ENCODE assay signal across 2 cellular contexts in genomic region chr14:23058654-23059504, GRCh38.
TF ChIP-seq lines count a peak whose summit lies in the region.

No MANE protein-coding gene starts in this region.

TF ChIP-seq in HCT116, 20 proteins besides CTCF, POLR2A, EP300 and RAD21:
- no peak for TF ChIP-seq JUND (IDR thresholded peaks at IDR 0.05)
- TF ChIP-seq CEBPB (IDR thresholded peaks at IDR 0.05; ENCODE audit: low read depth): no peak
- no peak for TF ChIP-seq ZBTB33 (IDR thresholded peaks at IDR 0.05; ENCODE audit: extremely low read depth, insufficient replicate concordance, low read length)
- no peak for TF ChIP-seq ZNF274 (IDR thresholded peaks at IDR 0.05; ENCODE audit: low read depth, low read length)
- TF ChIP-seq EGR1 (IDR thresholded peaks at IDR 0.05; ENCODE audit: low read depth): no peak
- TF ChIP-seq, protein P1, sequence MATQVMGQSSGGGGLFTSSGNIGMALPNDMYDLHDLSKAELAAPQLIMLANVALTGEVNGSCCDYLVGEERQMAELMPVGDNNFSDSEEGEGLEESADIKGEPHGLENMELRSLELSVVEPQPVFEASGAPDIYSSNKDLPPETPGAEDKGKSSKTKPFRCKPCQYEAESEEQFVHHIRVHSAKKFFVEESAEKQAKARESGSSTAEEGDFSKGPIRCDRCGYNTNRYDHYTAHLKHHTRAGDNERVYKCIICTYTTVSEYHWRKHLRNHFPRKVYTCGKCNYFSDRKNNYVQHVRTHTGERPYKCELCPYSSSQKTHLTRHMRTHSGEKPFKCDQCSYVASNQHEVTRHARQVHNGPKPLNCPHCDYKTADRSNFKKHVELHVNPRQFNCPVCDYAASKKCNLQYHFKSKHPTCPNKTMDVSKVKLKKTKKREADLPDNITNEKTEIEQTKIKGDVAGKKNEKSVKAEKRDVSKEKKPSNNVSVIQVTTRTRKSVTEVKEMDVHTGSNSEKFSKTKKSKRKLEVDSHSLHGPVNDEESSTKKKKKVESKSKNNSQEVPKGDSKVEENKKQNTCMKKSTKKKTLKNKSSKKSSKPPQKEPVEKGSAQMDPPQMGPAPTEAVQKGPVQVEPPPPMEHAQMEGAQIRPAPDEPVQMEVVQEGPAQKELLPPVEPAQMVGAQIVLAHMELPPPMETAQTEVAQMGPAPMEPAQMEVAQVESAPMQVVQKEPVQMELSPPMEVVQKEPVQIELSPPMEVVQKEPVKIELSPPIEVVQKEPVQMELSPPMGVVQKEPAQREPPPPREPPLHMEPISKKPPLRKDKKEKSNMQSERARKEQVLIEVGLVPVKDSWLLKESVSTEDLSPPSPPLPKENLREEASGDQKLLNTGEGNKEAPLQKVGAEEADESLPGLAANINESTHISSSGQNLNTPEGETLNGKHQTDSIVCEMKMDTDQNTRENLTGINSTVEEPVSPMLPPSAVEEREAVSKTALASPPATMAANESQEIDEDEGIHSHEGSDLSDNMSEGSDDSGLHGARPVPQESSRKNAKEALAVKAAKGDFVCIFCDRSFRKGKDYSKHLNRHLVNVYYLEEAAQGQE (IDR thresholded peaks at IDR 0.05; ENCODE audit: low read depth): no peak
- no peak for TF ChIP-seq ELF1 (IDR thresholded peaks at IDR 0.05; ENCODE audit: borderline replicate concordance, low read depth)
- TF ChIP-seq, protein P2, sequence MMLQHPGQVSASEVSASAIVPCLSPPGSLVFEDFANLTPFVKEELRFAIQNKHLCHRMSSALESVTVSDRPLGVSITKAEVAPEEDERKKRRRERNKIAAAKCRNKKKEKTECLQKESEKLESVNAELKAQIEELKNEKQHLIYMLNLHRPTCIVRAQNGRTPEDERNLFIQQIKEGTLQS (IDR thresholded peaks at IDR 0.05): no peak
- TF ChIP-seq TCF7L2 (IDR thresholded peaks at IDR 0.05; ENCODE audit: borderline replicate concordance, extremely low read depth, insufficient read depth, insufficient read length): no peak
- no peak; the same call in 1 of the 2 replicates for TF ChIP-seq POLR2AphosphoS5 (IDR thresholded peaks at IDR 0.05; ENCODE audit: low read depth, low read length)
- TF ChIP-seq ZFX (IDR thresholded peaks at IDR 0.05): no peak
- no peak for TF ChIP-seq YY1 (IDR thresholded peaks at IDR 0.05; ENCODE audit: extremely low read depth, insufficient replicate concordance, low read depth, low read length)
- TF ChIP-seq CBX3 (IDR thresholded peaks at IDR 0.05; ENCODE audit: low read depth): no peak
- TF ChIP-seq, protein P3, sequence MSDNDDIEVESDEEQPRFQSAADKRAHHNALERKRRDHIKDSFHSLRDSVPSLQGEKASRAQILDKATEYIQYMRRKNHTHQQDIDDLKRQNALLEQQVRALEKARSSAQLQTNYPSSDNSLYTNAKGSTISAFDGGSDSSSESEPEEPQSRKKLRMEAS (IDR thresholded peaks at IDR 0.05): no peak

TF ChIP-seq in GM12878, 131 proteins besides CTCF, POLR2A, EP300 and RAD21:
- TF ChIP-seq ZNF384 (IDR thresholded peaks at IDR 0.05; ENCODE audit: borderline replicate concordance, low read depth, low read length) (no peak), POLR2AphosphoS5 (IDR thresholded peaks at IDR 0.05; ENCODE audit: low read length) (no peak), SREBF1 (IDR thresholded peaks at IDR 0.05; ENCODE audit: low read length) (no peak), USF2 (IDR thresholded peaks at IDR 0.05; ENCODE audit: borderline replicate concordance, low read depth, low read length) (no peak), YBX1 (IDR thresholded peaks at IDR 0.05) (no peak), BRCA1 (IDR thresholded peaks at IDR 0.05; ENCODE audit: low read depth, low read length) (no peak), RBBP5 (conservative IDR thresholded peaks at IDR 0.05) (no peak), ZBTB40 (IDR thresholded peaks at IDR 0.05; ENCODE audit: borderline replicate concordance) (no peak), CBX3 (IDR thresholded peaks at IDR 0.05; ENCODE audit: borderline replicate concordance, low read depth) (no peak), FOXK2 (IDR thresholded peaks at IDR 0.05) (no peak), NR2C1 (IDR thresholded peaks at IDR 0.05) (no peak), RFX5 (IDR thresholded peaks at IDR 0.05; ENCODE audit: low read depth, low read length) (no peak), IRF3 (IDR thresholded peaks at IDR 0.05) (no peak), SREBF2 (IDR thresholded peaks at IDR 0.05; ENCODE audit: low read length) (no peak), JUND (IDR thresholded peaks at IDR 0.05; ENCODE audit: low read depth, low read length) (no peak), NKRF (conservative IDR thresholded peaks at IDR 0.05) (no peak), POLR2AphosphoS2 (IDR thresholded peaks at IDR 0.05; ENCODE audit: low read depth, low read length) (no peak)
- TF ChIP-seq, protein P4, sequence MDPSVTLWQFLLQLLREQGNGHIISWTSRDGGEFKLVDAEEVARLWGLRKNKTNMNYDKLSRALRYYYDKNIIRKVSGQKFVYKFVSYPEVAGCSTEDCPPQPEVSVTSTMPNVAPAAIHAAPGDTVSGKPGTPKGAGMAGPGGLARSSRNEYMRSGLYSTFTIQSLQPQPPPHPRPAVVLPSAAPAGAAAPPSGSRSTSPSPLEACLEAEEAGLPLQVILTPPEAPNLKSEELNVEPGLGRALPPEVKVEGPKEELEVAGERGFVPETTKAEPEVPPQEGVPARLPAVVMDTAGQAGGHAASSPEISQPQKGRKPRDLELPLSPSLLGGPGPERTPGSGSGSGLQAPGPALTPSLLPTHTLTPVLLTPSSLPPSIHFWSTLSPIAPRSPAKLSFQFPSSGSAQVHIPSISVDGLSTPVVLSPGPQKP (IDR thresholded peaks at IDR 0.05; ENCODE audit: low read depth, low read length): no peak
